ENCODE assay signal across 8 cellular contexts in the genomic region with DNA sequence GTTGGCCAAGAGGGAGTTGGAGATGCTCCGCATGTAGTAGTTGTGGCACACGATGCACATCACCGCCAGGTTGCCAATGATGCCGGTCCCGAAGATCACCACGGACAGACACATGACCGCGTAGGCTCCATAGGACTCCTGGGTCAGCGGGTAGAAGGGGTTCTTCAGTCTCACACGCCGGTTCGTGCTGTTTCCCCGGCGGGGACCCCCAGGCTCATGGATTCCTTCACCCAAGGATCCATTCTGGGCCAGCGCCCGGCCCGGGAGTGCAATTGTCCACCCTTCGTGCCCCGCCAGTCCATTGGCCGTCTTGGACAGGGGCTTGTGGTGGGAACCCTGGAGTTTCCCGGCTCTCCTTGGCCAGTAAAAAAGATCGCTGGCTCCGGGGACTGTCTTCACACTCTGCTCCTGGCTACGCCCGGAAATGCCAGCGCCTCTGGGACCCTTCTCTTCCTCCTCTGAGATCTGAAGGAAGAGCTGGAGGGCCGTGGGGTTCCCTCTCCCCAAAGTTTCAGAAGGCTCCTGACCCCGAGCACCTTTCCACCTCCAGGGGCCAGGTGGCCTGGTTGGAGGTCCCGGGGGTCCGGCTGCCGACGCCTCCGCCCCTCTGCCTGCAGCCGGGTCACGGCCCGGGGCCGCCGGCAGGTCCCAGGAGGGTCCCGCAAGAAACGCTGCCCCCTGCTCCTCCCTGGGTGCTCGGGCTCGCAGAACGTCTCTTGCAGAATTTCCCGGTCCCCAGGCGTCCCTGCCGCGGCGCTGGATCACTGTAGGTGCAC. TPM values are rescaled to one million over a fixed set of nuclear protein-coding genes. Genes with fewer than 3 reads are reported as not detected.
A peak's percentile ranks its signal among the peaks of the same experiment; 100 is the strongest.
DNase-seq lines count a peak whose midpoint lies in the region; FAIRE-seq and TF ChIP-seq lines count a peak whose summit lies in the region.

No MANE protein-coding gene starts in this region.

- FAIRE-seq in D721Med (lab: Jason Lieb, UNC) = no peak

- H3K9ac ChIP-seq in stomach smooth muscle (ENCODE audit: low read length in 2 of 2) = no peak overlapping the region

- TF ChIP-seq CTCF in astrocyte of the spinal cord (IDR thresholded peaks at IDR 0.05; ENCODE audit: low read depth, low read length) (no peak), kidney epithelial cell (IDR thresholded peaks at IDR 0.05; ENCODE audit: insufficient read depth, low read length, poor library complexity, severe bottlenecking) (no peak), D721Med (IDR thresholded peaks at IDR 0.05; ENCODE audit: insufficient read depth, missing control alignments) (no peak)

- H3K9me3 ChIP-seq in stomach smooth muscle (ENCODE audit: control insufficient read depth in 2 of 2, low read length in 2 of 2) = no peaks in the 10 kb centered on the region

- peaks cover 20% of the 10 kb centered on the region for H3K4me1 ChIP-seq in stomach smooth muscle (ENCODE audit: control insufficient read depth, insufficient read depth, low read length)

- DNase-seq in NCI-H524 (lab: John Stamatoyannopoulos, UW) = peak; percentile 11 to 49
- DNase-seq in NCI-H524 treated with DMSO at 0.1 percent for 48 hours (lab: John Stamatoyannopoulos, UW) = no peak
- DNase-seq in astrocyte of the spinal cord (ENCODE audit: low read depth, low spot score) = no peak
- no peak for DNase-seq in kidney epithelial cell (ENCODE audit: low read depth)
- no peak for DNase-seq in UCSD-AML1 (lab: John Stamatoyannopoulos, UW; ENCODE audit: unreplicated experiment)
- DNase-seq in D721Med (ENCODE audit: insufficient read length, low spot score) = no peak
- no peak for DNase-seq in D341Med (ENCODE audit: low spot score)

- peak overlapping the region; percentile 58 for H3K4me3 ChIP-seq in astrocyte of the spinal cord (ENCODE audit: low read depth, low read length)
- H3K4me3 ChIP-seq in kidney epithelial cell (ENCODE audit: low read depth, low read length) = peak overlapping the region; percentile 59
- H3K4me3 ChIP-seq in stomach smooth muscle (ENCODE audit: low read length in 2 of 2) = peak overlapping the region; percentile 65 to 75

- H3K36me3 ChIP-seq in kidney epithelial cell (ENCODE audit: control insufficient read depth, insufficient read depth, low read length) = no peaks in the 10 kb centered on the region
- H3K36me3 ChIP-seq in stomach smooth muscle (ENCODE audit: control insufficient read depth in 2 of 2, insufficient read depth in 2 of 2, low read length in 2 of 2) = no peaks in the 10 kb centered on the region

- peaks cover 24% of the 10 kb centered on the region for H3K27me3 ChIP-seq in kidney epithelial cell (ENCODE audit: control insufficient read depth, insufficient read depth, low read length)
- peaks cover 17 to 29% of the 10 kb centered on the region in 2 donors for H3K27me3 ChIP-seq in stomach smooth muscle (ENCODE audit: control insufficient read depth in 1 of 2, insufficient read depth in 2 of 2, low read length in 2 of 2)

- no peak overlapping the region for H3K27ac ChIP-seq in stomach smooth muscle (ENCODE audit: low read length)

- in situ Hi-C loops in astrocyte of the spinal cord (cut with HindIII; ENCODE audit: low sequenced_read_pairs) = no loop called here

RNA-seq across cellular contexts. Expression of a gene that starts 1.3 kb away (rescaled TPM):
- 2.7 and 4.1 TPM in 2 replicates for total RNA-seq in kidney epithelial cell

Comparison
In these comparisons a context has a peak if more than half of its experiments do, and no peak if none do; other contexts are left out.
1. DNase-seq: peak in NCI-H524 (2 of 2); none in NCI-H524 treated with DMSO at 0.1 percent for 48 hours (single experiment), astrocyte of the spinal cord (single experiment), kidney epithelial cell (single experiment), UCSD-AML1 (single experiment), D721Med (single experiment) and D341Med (single experiment).
2. Peak in every context shown above with its lines, with median percentiles within 50 percentile points of each other: H3K4me3 ChIP-seq.